Comparison of ENCODE assay signal across 1 cellular context in genomic region chr7:6482743-6483119, GRCh38.
TF ChIP-seq lines count a peak whose summit lies in the region.

No MANE protein-coding gene starts in this region.

TF ChIP-seq in WTC11, 78 proteins besides CTCF, POLR2A, EP300 and RAD21 (continued from another document):
- no peak for TF ChIP-seq HMGXB4 (CRISPR knock-in tag; IDR thresholded peaks at IDR 0.05)
- TF ChIP-seq TP53 (CRISPR knock-in tag; IDR thresholded peaks at IDR 0.05), result no peak
- no peak for TF ChIP-seq OVOL2 (CRISPR knock-in tag; IDR thresholded peaks at IDR 0.05; ENCODE audit: borderline replicate concordance)
- TF ChIP-seq ZNF671 (CRISPR knock-in tag; IDR thresholded peaks at IDR 0.05), result no peak
- TF ChIP-seq ATF3 (CRISPR knock-in tag; conservative IDR thresholded peaks at IDR 0.05), result no peak
- TF ChIP-seq HMGA2 (CRISPR knock-in tag; IDR thresholded peaks at IDR 0.05), result no peak
TF ChIP-seq in WTC11: peak in this region for 0.
